Comparison of ENCODE assay signal across 18 cellular contexts in the genomic region with DNA sequence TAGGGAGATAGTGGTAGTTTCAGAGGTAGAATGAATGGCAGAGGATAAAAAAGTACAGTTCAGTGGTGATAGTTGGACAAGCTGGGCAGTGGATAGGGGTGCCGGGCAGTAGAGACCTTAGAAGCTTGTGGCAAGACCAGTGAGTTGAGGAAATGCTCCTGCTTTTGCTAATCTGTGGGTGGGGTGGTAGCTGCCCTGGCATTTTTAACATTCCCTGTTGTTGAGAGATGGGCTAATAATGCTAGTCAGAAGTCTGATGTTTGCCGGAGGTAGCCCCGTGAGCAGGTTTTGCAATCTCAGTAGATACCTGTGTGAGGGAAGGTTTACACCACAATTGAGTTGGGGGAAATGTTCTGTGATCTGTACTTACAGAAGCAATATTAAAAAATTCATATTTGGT.
DNase-seq lines count a peak whose midpoint lies in the region; ATAC-seq, FAIRE-seq and TF ChIP-seq lines count a peak whose summit lies in the region.
"Had no signal": no experiment of that assay in that cellular context is flagged by ENCODE, and none has a peak within 500 bp of the region (broad histone marks: within the 10 kb centered on the region; RNA-seq: fewer than 3 reads in every experiment).

No MANE protein-coding gene starts in this region.

- no peak overlapping the region for H3K4me3 Mint-ChIP-seq in naive thymus-derived CD8-positive, alpha-beta T cell
- H3K4me3 Mint-ChIP-seq: activated naive CD8-positive, alpha-beta T cell treated with anti-CD3 and anti-CD28 coated beads, Interleukin-2, amount 50 U/mL, for 24 hours; activated T-cell treated with anti-CD3 and anti-CD28 coated beads, Interleukin-2, amount 50 U/mL, for 72 hours; immature natural killer cell had no signal

- no peaks in the 10 kb centered on the region for H3K4me1 Mint-ChIP-seq in naive thymus-derived CD8-positive, alpha-beta T cell
- H3K4me1 Mint-ChIP-seq: activated naive CD8-positive, alpha-beta T cell treated with anti-CD3 and anti-CD28 coated beads, Interleukin-2, amount 50 U/mL, for 24 hours had no signal

- intact Hi-C loops in uterus (cut with DNase I; ENCODE audit: low total_unique reads) = no loop called here

- H3K14ac ChIP-seq in trophoblast cell (ENCODE audit: low read length) = no peak overlapping the region

- H2BK12ac ChIP-seq in trophoblast cell (ENCODE audit: low read length) = no peak overlapping the region

- no peak for TF ChIP-seq POLR2A in uterus (IDR thresholded peaks at IDR 0.05)

- peak overlapping the region; percentile 49 for H3K4ac ChIP-seq in trophoblast cell (ENCODE audit: low read depth, low read length)

- H3K4me1 ChIP-seq in RWPE2 (ENCODE audit: insufficient read depth, poor library complexity, severe bottlenecking) (peaks cover 60% of the 10 kb centered on the region), trophoblast cell (ENCODE audit: control insufficient read depth in 1 of 2, insufficient read depth in 2 of 2, low read length in 2 of 2) (peaks cover 6 to 9% of the 10 kb centered on the region in 2 experiments), uterus (no peaks in the 10 kb centered on the region)

- peak; percentile 91 for ATAC-seq in RWPE2 (ENCODE audit: low read depth)
- no peak for ATAC-seq in naive thymus-derived CD8-positive, alpha-beta T cell
- ATAC-seq: activated naive CD8-positive, alpha-beta T cell treated with anti-CD3 and anti-CD28 coated beads, Interleukin-2, amount 50 U/mL, for 24 hours; activated T-cell treated with anti-CD3 and anti-CD28 coated beads, Interleukin-2, amount 50 U/mL, for 72 hours; PC-3 had no signal

- H3K18ac ChIP-seq in trophoblast cell (ENCODE audit: low read length) = no peak overlapping the region

- POLR2A ChIA-PET in naive thymus-derived CD8-positive, alpha-beta T cell (lab: Charles Lee) = no interaction called here

- no peak overlapping the region for H4K8ac ChIP-seq in trophoblast cell (ENCODE audit: low read depth, low read length)

- H3K27ac Mint-ChIP-seq in naive thymus-derived CD8-positive, alpha-beta T cell = peak overlapping the region in 1 of 10 donors; percentile 3
- H3K27ac Mint-ChIP-seq: activated naive CD8-positive, alpha-beta T cell treated with anti-CD3 and anti-CD28 coated beads, Interleukin-2, amount 50 U/mL, for 24 hours; activated T-cell treated with anti-CD3 and anti-CD28 coated beads, Interleukin-2, amount 50 U/mL, for 72 hours; immature natural killer cell had no signal

- peaks cover 8% of the 10 kb centered on the region for H3K36me3 ChIP-seq in RWPE2 (ENCODE audit: low read depth)
- H3K36me3 ChIP-seq in trophoblast cell (ENCODE audit: control insufficient read depth in 1 of 2, insufficient read depth in 2 of 2, low read length in 2 of 2) = peaks cover 0 to 2% of the 10 kb centered on the region in 2 experiments
- no peaks in the 10 kb centered on the region for H3K36me3 ChIP-seq in uterus

- peak overlapping the region; percentile 22 for H3K4me2 ChIP-seq in trophoblast cell (ENCODE audit: low read length)

- no peak overlapping the region for H3K9ac ChIP-seq in trophoblast cell (ENCODE audit: low read length)

- no peak overlapping the region for H4K12ac ChIP-seq in trophoblast cell (ENCODE audit: low read depth, low read length)

- H3K4me3 ChIP-seq in RWPE2 (ENCODE audit: severe bottlenecking) (no peak overlapping the region), trophoblast cell (ENCODE audit: low read depth, low read length) (no peak overlapping the region), uterus (no peak overlapping the region)
- H3K4me3 ChIP-seq: skin epidermis had no signal

- H3K36me3 Mint-ChIP-seq in naive thymus-derived CD8-positive, alpha-beta T cell = no peaks in the 10 kb centered on the region
- H3K36me3 Mint-ChIP-seq: immature natural killer cell had no signal

- TF ChIP-seq CTCF in RWPE2 (IDR thresholded peaks at IDR 0.05; ENCODE audit: poor library complexity, severe bottlenecking) = no peak
- TF ChIP-seq CTCF in uterus (IDR thresholded peaks at IDR 0.05) = no peak

- H2AFZ ChIP-seq in trophoblast cell (ENCODE audit: insufficient read depth, low read length, poor library complexity) = no peak overlapping the region

- no peak overlapping the region for H2BK120ac ChIP-seq in trophoblast cell (ENCODE audit: insufficient read depth, low read length, poor library complexity)

- no peaks in the 10 kb centered on the region for H3K9me3 Mint-ChIP-seq in naive thymus-derived CD8-positive, alpha-beta T cell
- H3K9me3 Mint-ChIP-seq: activated naive CD8-positive, alpha-beta T cell treated with anti-CD3 and anti-CD28 coated beads, Interleukin-2, amount 50 U/mL, for 24 hours; activated T-cell treated with anti-CD3 and anti-CD28 coated beads, Interleukin-2, amount 50 U/mL, for 72 hours; immature natural killer cell had no signal

- H3K27me3 Mint-ChIP-seq in naive thymus-derived CD8-positive, alpha-beta T cell = peaks cover 2 to 10% (median 4%) of the 10 kb centered on the region in 5 donors

- DNase-seq in ELR (ENCODE audit: low read depth) = peak; percentile 41
- DNase-seq in RWPE2 (ENCODE audit: low spot score) = no peak
- DNase-seq in glomerular visceral epithelial cell (ENCODE audit: extremely low spot score) = peak; percentile 61
- DNase-seq in trophoblast cell = peak; percentile 90 to 92
- DNase-seq in GM19239 (ENCODE audit: insufficient read length, low spot score) = no peak
- no peak for DNase-seq in uterus
- no peak for DNase-seq in naive thymus-derived CD8-positive, alpha-beta T cell
- no peak for DNase-seq in UCSD-AML1 (lab: John Stamatoyannopoulos, UW; ENCODE audit: unreplicated experiment)
- DNase-seq: activated CD4-positive, alpha-beta T cell treated with anti-CD3 and anti-CD28 coated beads, Interleukin-2, amount 50 U/mL, for 48 hours; activated naive CD8-positive, alpha-beta T cell treated with anti-CD3 and anti-CD28 coated beads, Interleukin-2, amount 50 U/mL, for 24 hours; activated T-cell treated with anti-CD3 and anti-CD28 coated beads, Interleukin-2, amount 50 U/mL, for 72 hours; immature natural killer cell; NCI-H2029; NCI-H526; PC-3 had no signal

- WGBS in trophoblast cell (ENCODE audit: extremely low coverage, insufficient coverage, insufficient read length) = no CpG with 5 or more reads among the region's 3 CpGs

- peaks cover 13% of the 10 kb centered on the region for H3K79me2 ChIP-seq in trophoblast cell (ENCODE audit: control insufficient read depth, insufficient read depth, low read length, poor library complexity)

- H4K91ac ChIP-seq in trophoblast cell (ENCODE audit: low read depth, low read length) = no peak overlapping the region

- no peak overlapping the region for H2AK5ac ChIP-seq in trophoblast cell (ENCODE audit: low read length)

- FAIRE-seq in GM19239 (lab: Jason Lieb, UNC) = no peak
- FAIRE-seq: endothelial cell of umbilical vein, TTC549 had no signal

- H3K27ac ChIP-seq in RWPE2 (ENCODE audit: poor library complexity, severe bottlenecking) (peak overlapping the region; percentile 78), trophoblast cell (ENCODE audit: low read depth, low read length) (peak overlapping the region; percentile 19), uterus (no peak overlapping the region)
- H3K27ac ChIP-seq: skin epidermis had no signal

- H3K27me3 ChIP-seq in RWPE2 (ENCODE audit: insufficient read depth, poor library complexity, severe bottlenecking) (no peaks in the 10 kb centered on the region), trophoblast cell (ENCODE audit: insufficient read depth, low read length) (no peaks in the 10 kb centered on the region), uterus (no peaks in the 10 kb centered on the region)

- no peaks in the 10 kb centered on the region for H3K9me3 ChIP-seq in RWPE2 (ENCODE audit: severe bottlenecking)
- H3K9me3 ChIP-seq in trophoblast cell (ENCODE audit: insufficient read depth, low read depth, low read length) = no peaks in the 10 kb centered on the region
- H3K9me3 ChIP-seq in uterus = no peaks in the 10 kb centered on the region

- H3K23ac ChIP-seq in trophoblast cell (ENCODE audit: low read length) = no peak overlapping the region

- H2BK5ac ChIP-seq in trophoblast cell (ENCODE audit: low read depth, low read length, poor library complexity) = no peak overlapping the region

- peaks cover 5% of the 10 kb centered on the region for H3K79me1 ChIP-seq in trophoblast cell (ENCODE audit: low read length)

Comparison
In these comparisons a context has a peak if more than half of its experiments do, and no peak if none do; other contexts are left out.
1. DNase-seq: peak in ELR (single experiment), glomerular visceral epithelial cell (single experiment) and trophoblast cell (2 of 2); none in RWPE2 (single experiment), GM19239 (single experiment), uterus (0 of 2), naive thymus-derived CD8-positive, alpha-beta T cell (0 of 10) and UCSD-AML1 (single experiment).
2. H3K27ac ChIP-seq: peak in RWPE2 (single experiment) and trophoblast cell (single experiment); none in uterus (0 of 2).